9 cellular contexts compared by ENCODE assay signal in genomic region chr15:90087454-90088154, GRCh38. TPM values are rescaled to one million over a fixed set of nuclear protein-coding genes. Genes with fewer than 3 reads are reported as not detected.
DNase-seq lines count a peak whose midpoint lies in the region; ATAC-seq and TF ChIP-seq lines count a peak whose summit lies in the region.
"Had no signal": no experiment of that assay in that cellular context is flagged by ENCODE, and none has a peak within 500 bp of the region (broad histone marks: within the 10 kb centered on the region; RNA-seq: fewer than 3 reads in every experiment).

No MANE protein-coding gene starts in this region.

- H3K4me1 Mint-ChIP-seq in HFFc6 (ENCODE audit: low read depth) = 0 out of 2 replicates have a peak, but pooled peaks cover 4% of the 10 kb centered on the region
- peaks cover 6% of the 10 kb centered on the region for H3K4me1 Mint-ChIP-seq in activated naive CD4-positive, alpha-beta T cell treated with anti-CD3 and anti-CD28 coated beads for 36 hours (ENCODE audit: low read depth)

- no peaks in the 10 kb centered on the region for H3K9me3 Mint-ChIP-seq in HFFc6
- no peaks in the 10 kb centered on the region for H3K9me3 Mint-ChIP-seq in activated naive CD4-positive, alpha-beta T cell treated with anti-CD3 and anti-CD28 coated beads for 36 hours

- CTCF ChIA-PET in activated naive CD4-positive, alpha-beta T cell treated with anti-CD3 and anti-CD28 coated beads for 36 hours (lab: Charles Lee) = interaction anchor here (0.5 to 3.2 kb wide), 10 partner anchors 12 to 834 kb away, joined by 3 to 12 read pairs (median 3); partner anchors contain the start of gene AP3S2

- H3K36me3 Mint-ChIP-seq in HFFc6 (ENCODE audit: low read depth) = 0 out of 2 replicates have a peak, but pooled peaks cover 4% of the 10 kb centered on the region
- H3K36me3 Mint-ChIP-seq in activated naive CD4-positive, alpha-beta T cell treated with anti-CD3 and anti-CD28 coated beads for 36 hours (ENCODE audit: low read depth) = peaks cover 24% of the 10 kb centered on the region

- DNase-seq in COLO829 (ENCODE audit: low spot score) (peak; percentile 90), HFFc6 (peak; percentile 27), left colon (no peak), NCI-H510A (lab: John Stamatoyannopoulos, UW) (no peak)
- DNase-seq in activated naive CD4-positive, alpha-beta T cell treated with anti-CD3 and anti-CD28 coated beads for 36 hours = peak; percentile 55
- DNase-seq: heart left ventricle had no signal

- H3K27me3 Mint-ChIP-seq in HFFc6 (ENCODE audit: insufficient read depth) = no peaks in the 10 kb centered on the region; the same call in 1 of the 2 replicates
- no peaks in the 10 kb centered on the region for H3K27me3 Mint-ChIP-seq in activated naive CD4-positive, alpha-beta T cell treated with anti-CD3 and anti-CD28 coated beads for 36 hours (ENCODE audit: low read depth)

- H3K27ac Mint-ChIP-seq in HFFc6 = no peak overlapping the region
- H3K27ac Mint-ChIP-seq in activated naive CD4-positive, alpha-beta T cell treated with anti-CD3 and anti-CD28 coated beads for 36 hours = no peak overlapping the region

- no peak overlapping the region for H3K4me3 Mint-ChIP-seq in HFFc6
- H3K4me3 Mint-ChIP-seq in activated naive CD4-positive, alpha-beta T cell treated with anti-CD3 and anti-CD28 coated beads for 36 hours = no peak overlapping the region

- peak; percentile 47 for ATAC-seq in left colon
- ATAC-seq in HG02884 (IDR thresholded peaks at IDR 0.05; ENCODE audit: unreplicated experiment) = no peak
- no peak for ATAC-seq in GM21717 (IDR thresholded peaks at IDR 0.05; ENCODE audit: unreplicated experiment)
- ATAC-seq in HG02885 (IDR thresholded peaks at IDR 0.05; ENCODE audit: poor library complexity, unreplicated experiment) = no peak

- TF ChIP-seq CTCF in HFFc6 (IDR thresholded peaks at IDR 0.05) = no peak; the same call in 1 of the 2 replicates

- intact Hi-C loops in activated naive CD4-positive, alpha-beta T cell treated with anti-CD3 and anti-CD28 coated beads for 36 hours (cut with micrococcal nuclease) = loop anchor here (2.0 to 5.0 kb wide), 2 partner anchors 327 to 345 kb away; no protein-coding TSS in a partner anchor
- intact Hi-C loops in left colon (cut with DNase I, micrococcal nuclease) = no loop called here

RNA-seq across cellular contexts. Expression of gene IDH2, which starts 14.7 kb away (rescaled TPM):
- total RNA-seq in HFFc6 (2021; fragmentation: NEBNext Ultra II Directional; extraction: Animal tissue kit (Norgen Biotek cat#: 25700)) = 10 to 100 TPM; 26.3 to 32.4 (median 28.9) TPM
- total RNA-seq in activated naive CD4-positive, alpha-beta T cell treated with anti-CD3 and anti-CD28 coated beads for 36 hours = 100 to 1,000 TPM; 225 to 229 TPM
- total RNA-seq in left colon = 100 to 1,000 TPM; 110 to 185 TPM

Comparison
In these comparisons a context has a peak if more than half of its experiments do, and no peak if none do; other contexts are left out.
1. DNase-seq: peak in COLO829 (single experiment), HFFc6 (single experiment) and activated naive CD4-positive, alpha-beta T cell treated with anti-CD3 and anti-CD28 coated beads for 36 hours (single experiment); none in left colon (0 of 2) and NCI-H510A (single experiment).